Comparison of ENCODE assay signal across 2 cellular contexts in genomic region chr1:23539698-23540266, GRCh38.
TF ChIP-seq lines count a peak whose summit lies in the region.

No MANE protein-coding gene starts in this region.

TF ChIP-seq in A549, 52 proteins besides CTCF, POLR2A, EP300 and RAD21:
- TF ChIP-seq, protein P1, sequence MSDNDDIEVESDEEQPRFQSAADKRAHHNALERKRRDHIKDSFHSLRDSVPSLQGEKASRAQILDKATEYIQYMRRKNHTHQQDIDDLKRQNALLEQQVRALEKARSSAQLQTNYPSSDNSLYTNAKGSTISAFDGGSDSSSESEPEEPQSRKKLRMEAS (IDR thresholded peaks at IDR 0.05), result peak; percentile 44; the same call in 1 of the 2 replicates
- TF ChIP-seq SMC3 (IDR thresholded peaks at IDR 0.05), result peak; percentile 85
- no peak for TF ChIP-seq NFE2L2 (conservative IDR thresholded peaks at IDR 0.05; ENCODE audit: low read length)
- TF ChIP-seq GATA3 (IDR thresholded peaks at IDR 0.05; ENCODE audit: borderline replicate concordance), result peak; percentile 89

TF ChIP-seq in GM12878, 131 proteins besides CTCF, POLR2A, EP300 and RAD21 (continues in another document):
- TF ChIP-seq RFX5 (IDR thresholded peaks at IDR 0.05; ENCODE audit: low read depth, low read length) (no peak), HDAC2 (IDR thresholded peaks at IDR 0.05) (no peak), YY1 (IDR thresholded peaks at IDR 0.05; ENCODE audit: low read depth, low read length) (peak; percentile 80), FOXK2 (IDR thresholded peaks at IDR 0.05) (no peak), TCF12 (IDR thresholded peaks at IDR 0.05; ENCODE audit: low read depth, low read length) (peak; percentile 53; the same call in 1 of the 2 replicates), FOXM1 (IDR thresholded peaks at IDR 0.05; ENCODE audit: low read depth, low read length) (0 out of 2 replicates have a peak, but pooled peaks have one; percentile 55), PBX3 (IDR thresholded peaks at IDR 0.05; ENCODE audit: insufficient replicate concordance, low read depth, low read length) (no peak), BACH1 (IDR thresholded peaks at IDR 0.05; ENCODE audit: borderline replicate concordance) (no peak), MEF2B (IDR thresholded peaks at IDR 0.05; ENCODE audit: partially characterized antibody, poor library complexity, severe bottlenecking) (no peak), RELB (IDR thresholded peaks at IDR 0.05; ENCODE audit: low read depth) (0 out of 2 replicates have a peak, but pooled peaks have one; percentile 37), SIN3A (IDR thresholded peaks at IDR 0.05; ENCODE audit: low read depth, low read length) (0 out of 2 replicates have a peak, but pooled peaks have one; percentile 39), ZNF207 (IDR thresholded peaks at IDR 0.05; ENCODE audit: borderline replicate concordance) (0 out of 2 replicates have a peak, but pooled peaks have one; percentile 56), TCF7 (IDR thresholded peaks at IDR 0.05; ENCODE audit: borderline replicate concordance) (no peak), NFYA (IDR thresholded peaks at IDR 0.05; ENCODE audit: borderline replicate concordance, low read depth, low read length) (no peak), CHD2 (IDR thresholded peaks at IDR 0.05; ENCODE audit: borderline replicate concordance, low read depth, low read length) (peak; percentile 58; the same call in 1 of the 2 replicates), ESRRA (IDR thresholded peaks at IDR 0.05; ENCODE audit: low read length) (0 out of 2 replicates have a peak, but pooled peaks have one; percentile 42), SMAD5 (IDR thresholded peaks at IDR 0.05; ENCODE audit: low read depth) (no peak), NR2F1 (conservative IDR thresholded peaks at IDR 0.05) (peak; percentile 44; the same call in 1 of the 2 replicates), MYC (IDR thresholded peaks at IDR 0.05; ENCODE audit: insufficient read depth, insufficient read length, insufficient replicate concordance, low read length, severe bottlenecking) (no peak), ZNF622 (IDR thresholded peaks at IDR 0.05) (no peak), ZNF384 (IDR thresholded peaks at IDR 0.05; ENCODE audit: borderline replicate concordance, low read depth, low read length) (peak; percentile 14; the same call in 1 of the 2 replicates), NR2C1 (IDR thresholded peaks at IDR 0.05) (0 out of 2 replicates have a peak, but pooled peaks have one; percentile 12), NFXL1 (IDR thresholded peaks at IDR 0.05; ENCODE audit: borderline replicate concordance) (no peak), EGR1 (IDR thresholded peaks at IDR 0.05; ENCODE audit: borderline replicate concordance in 1 of 2, low read depth in 2 of 2, low read length in 2 of 2) (0 out of 3 replicates have a peak, but pooled peaks of 1 of the 2 experiments have one; percentile 6), ZNF592 (IDR thresholded peaks at IDR 0.05) (peak; percentile 75; the same call in 1 of the 2 replicates), SIX5 (IDR thresholded peaks at IDR 0.05; ENCODE audit: low read depth, low read length, severe bottlenecking) (no peak), IKZF1 (conservative IDR thresholded peaks at IDR 0.05) (peak; percentile 77), MTA2 (IDR thresholded peaks at IDR 0.05; ENCODE audit: low read depth) (no peak), NR2C2 (IDR thresholded peaks at IDR 0.05; ENCODE audit: borderline replicate concordance, control insufficient read depth, insufficient read length, low read depth) (no peak), ZBED1 (IDR thresholded peaks at IDR 0.05; ENCODE audit: borderline replicate concordance) (no peak), STAT1 (conservative IDR thresholded peaks at IDR 0.05) (peak; percentile 82; the same call in 1 of the 2 replicates), CBX5 (IDR thresholded peaks at IDR 0.05; ENCODE audit: low read depth) (peak; percentile 73; the same call in 1 of the 2 replicates), MTA3 (IDR thresholded peaks at IDR 0.05; ENCODE audit: borderline replicate concordance, low read length) (no peak), PML (IDR thresholded peaks at IDR 0.05; ENCODE audit: low read length) (no peak), ETV6 (conservative IDR thresholded peaks at IDR 0.05 in 1 of 2, IDR thresholded peaks at IDR 0.05 in 1 of 2; ENCODE audit: borderline replicate concordance in 1 of 2, low read depth in 1 of 2) (peak in 1 of 2 experiments; percentile 42; a peak in 1 of 4 replicates), KLF5 (IDR thresholded peaks at IDR 0.05; ENCODE audit: partially characterized antibody) (no peak), KDM1A (IDR thresholded peaks at IDR 0.05; ENCODE audit: borderline replicate concordance) (no peak)
- TF ChIP-seq, protein P2, sequence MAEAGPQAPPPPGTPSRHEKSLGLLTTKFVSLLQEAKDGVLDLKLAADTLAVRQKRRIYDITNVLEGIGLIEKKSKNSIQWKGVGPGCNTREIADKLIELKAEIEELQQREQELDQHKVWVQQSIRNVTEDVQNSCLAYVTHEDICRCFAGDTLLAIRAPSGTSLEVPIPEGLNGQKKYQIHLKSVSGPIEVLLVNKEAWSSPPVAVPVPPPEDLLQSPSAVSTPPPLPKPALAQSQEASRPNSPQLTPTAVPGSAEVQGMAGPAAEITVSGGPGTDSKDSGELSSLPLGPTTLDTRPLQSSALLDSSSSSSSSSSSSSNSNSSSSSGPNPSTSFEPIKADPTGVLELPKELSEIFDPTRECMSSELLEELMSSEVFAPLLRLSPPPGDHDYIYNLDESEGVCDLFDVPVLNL (IDR thresholded peaks at IDR 0.05; ENCODE audit: low read depth, low read length), result no peak
- TF ChIP-seq, protein P3, sequence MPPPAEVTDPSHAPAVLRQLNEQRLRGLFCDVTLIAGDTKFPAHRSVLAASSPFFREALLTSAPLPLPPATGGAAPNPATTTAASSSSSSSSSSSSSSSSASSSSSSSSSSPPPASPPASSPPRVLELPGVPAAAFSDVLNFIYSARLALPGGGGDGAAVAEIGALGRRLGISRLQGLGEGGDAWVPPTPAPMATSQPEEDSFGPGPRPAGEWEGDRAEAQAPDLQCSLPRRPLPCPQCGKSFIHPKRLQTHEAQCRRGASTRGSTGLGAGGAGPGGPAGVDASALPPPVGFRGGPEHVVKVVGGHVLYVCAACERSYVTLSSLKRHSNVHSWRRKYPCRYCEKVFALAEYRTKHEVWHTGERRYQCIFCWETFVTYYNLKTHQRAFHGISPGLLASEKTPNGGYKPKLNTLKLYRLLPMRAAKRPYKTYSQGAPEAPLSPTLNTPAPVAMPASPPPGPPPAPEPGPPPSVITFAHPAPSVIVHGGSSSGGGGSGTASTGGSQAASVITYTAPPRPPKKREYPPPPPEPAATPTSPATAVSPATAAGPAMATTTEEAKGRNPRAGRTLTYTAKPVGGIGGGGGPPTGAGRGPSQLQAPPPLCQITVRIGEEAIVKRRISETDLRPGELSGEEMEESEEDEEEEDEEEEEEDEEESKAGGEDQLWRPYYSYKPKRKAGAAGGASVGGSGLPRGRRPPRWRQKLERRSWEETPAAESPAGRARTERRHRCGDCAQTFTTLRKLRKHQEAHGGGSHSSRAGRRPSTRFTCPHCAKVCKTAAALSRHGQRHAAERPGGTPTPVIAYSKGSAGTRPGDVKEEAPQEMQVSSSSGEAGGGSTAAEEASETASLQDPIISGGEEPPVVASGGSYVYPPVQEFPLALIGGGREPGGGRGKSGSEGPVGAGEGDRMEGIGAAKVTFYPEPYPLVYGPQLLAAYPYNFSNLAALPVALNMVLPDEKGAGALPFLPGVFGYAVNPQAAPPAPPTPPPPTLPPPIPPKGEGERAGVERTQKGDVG (CRISPR knock-in tag; IDR thresholded peaks at IDR 0.05), result no peak
- TF ChIP-seq, protein P4, sequence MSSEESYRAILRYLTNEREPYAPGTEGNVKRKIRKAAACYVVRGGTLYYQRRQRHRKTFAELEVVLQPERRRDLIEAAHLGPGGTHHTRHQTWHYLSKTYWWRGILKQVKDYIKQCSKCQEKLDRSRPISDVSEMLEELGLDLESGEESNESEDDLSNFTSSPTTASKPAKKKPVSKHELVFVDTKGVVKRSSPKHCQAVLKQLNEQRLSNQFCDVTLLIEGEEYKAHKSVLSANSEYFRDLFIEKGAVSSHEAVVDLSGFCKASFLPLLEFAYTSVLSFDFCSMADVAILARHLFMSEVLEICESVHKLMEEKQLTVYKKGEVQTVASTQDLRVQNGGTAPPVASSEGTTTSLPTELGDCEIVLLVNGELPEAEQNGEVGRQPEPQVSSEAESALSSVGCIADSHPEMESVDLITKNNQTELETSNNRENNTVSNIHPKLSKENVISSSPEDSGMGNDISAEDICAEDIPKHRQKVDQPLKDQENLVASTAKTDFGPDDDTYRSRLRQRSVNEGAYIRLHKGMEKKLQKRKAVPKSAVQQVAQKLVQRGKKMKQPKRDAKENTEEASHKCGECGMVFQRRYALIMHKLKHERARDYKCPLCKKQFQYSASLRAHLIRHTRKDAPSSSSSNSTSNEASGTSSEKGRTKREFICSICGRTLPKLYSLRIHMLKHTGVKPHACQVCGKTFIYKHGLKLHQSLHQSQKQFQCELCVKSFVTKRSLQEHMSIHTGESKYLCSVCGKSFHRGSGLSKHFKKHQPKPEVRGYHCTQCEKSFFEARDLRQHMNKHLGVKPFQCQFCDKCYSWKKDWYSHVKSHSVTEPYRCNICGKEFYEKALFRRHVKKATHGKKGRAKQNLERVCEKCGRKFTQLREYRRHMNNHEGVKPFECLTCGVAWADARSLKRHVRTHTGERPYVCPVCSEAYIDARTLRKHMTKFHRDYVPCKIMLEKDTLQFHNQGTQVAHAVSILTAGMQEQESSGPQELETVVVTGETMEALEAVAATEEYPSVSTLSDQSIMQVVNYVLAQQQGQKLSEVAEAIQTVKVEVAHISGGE (CRISPR knock-in tag; IDR thresholded peaks at IDR 0.05), result no peak
- TF ChIP-seq, protein P5, sequence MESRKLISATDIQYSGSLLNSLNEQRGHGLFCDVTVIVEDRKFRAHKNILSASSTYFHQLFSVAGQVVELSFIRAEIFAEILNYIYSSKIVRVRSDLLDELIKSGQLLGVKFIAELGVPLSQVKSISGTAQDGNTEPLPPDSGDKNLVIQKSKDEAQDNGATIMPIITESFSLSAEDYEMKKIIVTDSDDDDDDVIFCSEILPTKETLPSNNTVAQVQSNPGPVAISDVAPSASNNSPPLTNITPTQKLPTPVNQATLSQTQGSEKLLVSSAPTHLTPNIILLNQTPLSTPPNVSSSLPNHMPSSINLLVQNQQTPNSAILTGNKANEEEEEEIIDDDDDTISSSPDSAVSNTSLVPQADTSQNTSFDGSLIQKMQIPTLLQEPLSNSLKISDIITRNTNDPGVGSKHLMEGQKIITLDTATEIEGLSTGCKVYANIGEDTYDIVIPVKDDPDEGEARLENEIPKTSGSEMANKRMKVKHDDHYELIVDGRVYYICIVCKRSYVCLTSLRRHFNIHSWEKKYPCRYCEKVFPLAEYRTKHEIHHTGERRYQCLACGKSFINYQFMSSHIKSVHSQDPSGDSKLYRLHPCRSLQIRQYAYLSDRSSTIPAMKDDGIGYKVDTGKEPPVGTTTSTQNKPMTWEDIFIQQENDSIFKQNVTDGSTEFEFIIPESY (IDR thresholded peaks at IDR 0.05), result peak; percentile 49; the same call in 1 of the 2 replicates
- TF ChIP-seq, protein P1 (IDR thresholded peaks at IDR 0.05; ENCODE audit: low read depth, low read length), result no peak
